In genomic region chr9:120714088-120714845, GRCh38 we compare ENCODE assay signal across 8 cellular contexts. TPM values are rescaled to one million over a fixed set of nuclear protein-coding genes. Genes with fewer than 3 reads are reported as not detected.
DNase-seq lines count a peak whose midpoint lies in the region; ATAC-seq and TF ChIP-seq lines count a peak whose summit lies in the region.

TSS of gene MEGF9 (minus strand) at chr9:120714470. CDS start at chr9:120714358, 112 bp downstream.

- H3K4me1 ChIP-seq in PC-9 (replicated peaks; ENCODE audit: insufficient read depth): peaks cover 70% of the 10 kb centered on the region
- H3K4me1 ChIP-seq in muscle layer of colon (ENCODE audit: insufficient read depth, low read length): peaks cover 23% of the 10 kb centered on the region

- H3K27me3 ChIP-seq in PC-9 (ENCODE audit: insufficient read depth, low read depth) (no peaks in the 10 kb centered on the region), muscle layer of colon (ENCODE audit: control insufficient read depth in 1 of 2, insufficient read depth in 2 of 2, low read length in 2 of 2) (no peaks in the 10 kb centered on the region)

- CTCF ChIA-PET in PC-9 (lab: Charles Lee): interaction anchor here (0.6 kb wide), 1 partner anchor 21 kb away, joined by 5 read pairs; no protein-coding TSS in a partner anchor

- peaks cover 47% of the 10 kb centered on the region for H3K79me2 ChIP-seq in PC-9 (ENCODE audit: low read depth)

- H3K4me1 Mint-ChIP-seq in activated T-cell treated with anti-CD3 and anti-CD28 coated beads, Interleukin-2, amount 50 U/mL, for 4 hours (ENCODE audit: low read depth): peaks cover 36% of the 10 kb centered on the region

- intact Hi-C loops in PC-9 (cut with micrococcal nuclease; ENCODE audit: unreplicated experiment): loop anchor here (2.0 kb wide), 1 partner anchor 93 kb away; no protein-coding TSS in a partner anchor

- peak within 1 kb of the TSS; percentile 91 for H3K4me3 Mint-ChIP-seq in activated T-cell treated with anti-CD3 and anti-CD28 coated beads, Interleukin-2, amount 50 U/mL, for 4 hours

- no peaks in the 10 kb centered on the region for H3K9me3 Mint-ChIP-seq in activated T-cell treated with anti-CD3 and anti-CD28 coated beads, Interleukin-2, amount 50 U/mL, for 4 hours

- POLR2A ChIA-PET in PC-9 (lab: Charles Lee; ENCODE audit: unreplicated experiment): interaction anchor here (0.7 to 2.0 kb wide), 2 partner anchors 16 to 80 kb away, joined by 3 to 39 read pairs; no protein-coding TSS in a partner anchor

- H3K9me2 ChIP-seq in PC-9 (ENCODE audit: insufficient read depth): no peaks in the 10 kb centered on the region

- H3K9me3 ChIP-seq in PC-9 (ENCODE audit: insufficient read depth, low read depth) (no peaks in the 10 kb centered on the region), muscle layer of colon (ENCODE audit: low read length) (no peaks in the 10 kb centered on the region)

- no TSS peak for BruUV-seq in PC-9 (replicated peaks; lab: Mats Ljungman, UMichigan)

- TF ChIP-seq CTCF in PC-9 (conservative IDR thresholded peaks at IDR 0.05): no peak

- H4K20me1 ChIP-seq in PC-9 (ENCODE audit: insufficient read depth): peaks cover 3% of the 10 kb centered on the region; the same call in 1 of the 2 replicates

- H3K4me2 ChIP-seq in PC-9: peak within 1 kb of the TSS; percentile 91

- peak within 1 kb of the TSS; percentile 92 for H2AFZ ChIP-seq in PC-9

- DNase-seq in DMS53 treated with DMSO at 0.1 percent for 48 hours (lab: John Stamatoyannopoulos, UW; ENCODE audit: unreplicated experiment) (peak; percentile 97), KBM-7 (peak; percentile 97), PC-9 (peak; percentile 91 to 99)
- DNase-seq in activated T-cell treated with anti-CD3 and anti-CD28 coated beads, Interleukin-2, amount 50 U/mL, for 4 hours: peak; percentile 93
- peak; percentile 91 to 92 for DNase-seq in stimulated activated CD8-positive, alpha-beta memory T cell treated with anti-CD3 and anti-CD28 coated beads, Interleukin-7, amount 100 ng/mL, for 1 hour (ENCODE audit: low read depth in 2 of 2)

- H3K9ac ChIP-seq in muscle layer of colon (ENCODE audit: low read length): peak within 1 kb of the TSS; percentile 67

- no peaks in the 10 kb centered on the region for H3K27me3 Mint-ChIP-seq in activated T-cell treated with anti-CD3 and anti-CD28 coated beads, Interleukin-2, amount 50 U/mL, for 4 hours (ENCODE audit: low read depth)

- H3K27ac ChIP-seq in PC-9 (peak within 1 kb of the TSS; percentile 69), muscle layer of colon (ENCODE audit: low read depth, low read length) (peak within 1 kb of the TSS; percentile 85)

- ATAC-seq in GM21723 (IDR thresholded peaks at IDR 0.05; ENCODE audit: unreplicated experiment) (peak; percentile 95), esophagus mucosa (peak; percentile 97)
- peak; percentile 97 to 98 for ATAC-seq in activated T-cell treated with anti-CD3 and anti-CD28 coated beads, Interleukin-2, amount 50 U/mL, for 4 hours

- H3K4me3 ChIP-seq in PC-9 (peak within 1 kb of the TSS; percentile 75), muscle layer of colon (ENCODE audit: low read depth in 1 of 2, low read length in 2 of 2) (peak within 1 kb of the TSS; percentile 84 to 88)

- H3K36me3 Mint-ChIP-seq in activated T-cell treated with anti-CD3 and anti-CD28 coated beads, Interleukin-2, amount 50 U/mL, for 4 hours (ENCODE audit: insufficient read depth): no peaks in the 10 kb centered on the region

- in situ Hi-C loops in KBM-7 (cut with MboI; ENCODE audit: low pct_unique_long_range_greater_than_20kb, low sequenced_read_pairs): no loop called here

- H3K36me3 ChIP-seq in PC-9 (ENCODE audit: low read depth) (0 out of 2 replicates have a peak, but pooled peaks cover 6% of the 10 kb centered on the region), muscle layer of colon (ENCODE audit: insufficient read depth, low read length) (no peaks in the 10 kb centered on the region)

- peaks cover 28% of the 10 kb centered on the region for H3F3A ChIP-seq in PC-9 (ENCODE audit: insufficient read depth, low read depth)

RNA-seq across cellular contexts. Expression of gene MEGF9, which starts in this region (rescaled TPM):
- total RNA-seq in PC-9 (2021) (30.3 and 35.7 TPM in 2 replicates), esophagus mucosa (9.8 TPM)
- 1 to 10 TPM; 3.1 to 4.2 (median 3.4) TPM for total RNA-seq in activated T-cell treated with anti-CD3 and anti-CD28 coated beads, Interleukin-2, amount 50 U/mL, for 4 hours

Comparison
In these comparisons a context has a peak if more than half of its experiments do, and no peak if none do; other contexts are left out.
1. Peak in every context shown above with its lines: DNase-seq, ATAC-seq, H3K4me3 ChIP-seq and H3K27ac ChIP-seq.